In genomic region chr20:46985671-46986070, GRCh38 we compare ENCODE assay signal across 24 cellular contexts.
"Had no signal": no experiment of that assay in that cellular context is flagged by ENCODE, and none has a peak within 500 bp of the region (broad histone marks: within the 10 kb centered on the region; RNA-seq: fewer than 3 reads in every experiment).

No MANE protein-coding gene starts in this region.

- H3K4me3 ChIP-seq: K562, Peyer's patch, SJCRH30 had no signal

- H3K9me3 ChIP-seq: Peyer's patch, SK-N-SH had no signal

- H3K27me3 ChIP-seq: Peyer's patch, SJCRH30 had no signal

- H3K36me3 ChIP-seq: Peyer's patch had no signal

- H3K4me2 ChIP-seq: SK-N-SH had no signal

- H3K9ac ChIP-seq: SK-N-SH had no signal

- H3K27ac ChIP-seq: Peyer's patch, RWPE1, SJCRH30, VCaP had no signal

- H3K27ac Mint-ChIP-seq: activated CD4-positive, alpha-beta memory T cell treated with anti-CD3 and anti-CD28 coated beads for 36 hours; activated CD4-positive, alpha-beta T cell treated with anti-CD3 and anti-CD28 coated beads, Interleukin-2, amount 10 ng/mL, durations not matched to agents 7 days and 5 days; activated naive CD4-positive, alpha-beta T cell treated with anti-CD3 and anti-CD28 coated beads, Interleukin-2, amount 10 ng/mL, durations not matched to agents 7 days and 5 days; activated naive CD8-positive, alpha-beta T cell treated with anti-CD3 and anti-CD28 coated beads, Interleukin-2, amount 10 ng/mL, durations not matched to agents 7 days and 5 days; activated T-helper 17 cell treated with anti-CD3 and anti-CD28 coated beads, Interleukin-2, amount 50 U/mL, for 72 hours had no signal

- FAIRE-seq: bronchial epithelial cell, K562 had no signal

- ATAC-seq: activated T-cell treated with anti-CD3 and anti-CD28 coated beads, Interleukin-2, amount 50 U/mL, for 4 hours; activated T-helper 17 cell treated with anti-CD3 and anti-CD28 coated beads, Interleukin-2, amount 50 U/mL, for 72 hours; K562 had no signal

- DNase-seq: activated CD4-positive, alpha-beta memory T cell treated with anti-CD3 and anti-CD28 coated beads for 36 hours; activated CD4-positive, alpha-beta T cell treated with anti-CD3 and anti-CD28 coated beads, Interleukin-2, amount 10 ng/mL, durations not matched to agents 7 days and 5 days; activated CD4-positive, CD25-positive, alpha-beta regulatory T cell; activated CD8-positive, alpha-beta memory T cell treated with anti-CD3 and anti-CD28 coated beads for 24 hours; activated gamma-delta T cell; activated naive CD4-positive, alpha-beta T cell treated with anti-CD3 and anti-CD28 coated beads, Interleukin-2, amount 10 ng/mL, durations not matched to agents 7 days and 5 days; activated naive CD8-positive, alpha-beta T cell treated with anti-CD3 and anti-CD28 coated beads, Interleukin-2, amount 10 ng/mL, durations not matched to agents 7 days and 5 days; activated T-cell treated with anti-CD3 and anti-CD28 coated beads, Interleukin-2, amount 50 U/mL, for 4 hours; aorta; MM.1S; NCI-H1105; NCI-H1436; NCI-H1694 treated with DMSO at 0.1 percent for 48 hours; NCI-H69; Peyer's patch; Right ventricle myocardium superior; SJCRH30; SK-N-SH; T-helper 1 cell had no signal

- H3K4me1 ChIP-seq: Peyer's patch had no signal

- H3K4me3 Mint-ChIP-seq: activated CD4-positive, alpha-beta memory T cell treated with anti-CD3 and anti-CD28 coated beads for 36 hours; activated CD4-positive, alpha-beta T cell treated with anti-CD3 and anti-CD28 coated beads, Interleukin-2, amount 10 ng/mL, durations not matched to agents 7 days and 5 days; activated naive CD4-positive, alpha-beta T cell treated with anti-CD3 and anti-CD28 coated beads, Interleukin-2, amount 10 ng/mL, durations not matched to agents 7 days and 5 days; activated naive CD8-positive, alpha-beta T cell treated with anti-CD3 and anti-CD28 coated beads, Interleukin-2, amount 10 ng/mL, durations not matched to agents 7 days and 5 days; activated T-cell treated with anti-CD3 and anti-CD28 coated beads, Interleukin-2, amount 50 U/mL, for 4 hours; activated T-helper 17 cell treated with anti-CD3 and anti-CD28 coated beads, Interleukin-2, amount 50 U/mL, for 72 hours had no signal
